11 cellular contexts compared by ENCODE assay signal in genomic region chr3:188051801-188052228, GRCh38.
A peak's percentile ranks its signal among the peaks of the same experiment; 100 is the strongest.
DNase-seq lines count a peak whose midpoint lies in the region; TF ChIP-seq lines count a peak whose summit lies in the region.
"Had no signal": no experiment of that assay in that cellular context is flagged by ENCODE, and none has a peak within 500 bp of the region (broad histone marks: within the 10 kb centered on the region; RNA-seq: fewer than 3 reads in every experiment).

No MANE protein-coding gene starts in this region.

- intact Hi-C loops in head of caudate nucleus (cut with DNase I) (loop anchor here (2.0 to 10.0 kb wide), 3 partner anchors 223 to 897 kb away; partner anchors contain the start of gene BCL6), testis (cut with DNase I; ENCODE audit: low total_unique reads) (loop anchor here (5.0 kb wide), 2 partner anchors 315 to 900 kb away; no protein-coding TSS in a partner anchor)

- 20 to 25% methylated on average over 9 of the region's 9 CpGs for WGBS in testis, 2 donors

- TF ChIP-seq CTCF in testis (IDR thresholded peaks at IDR 0.05) (no peak), GM20000 (IDR thresholded peaks at IDR 0.05; ENCODE audit: extremely low read depth, missing control alignments) (no peak), HFFc6 (IDR thresholded peaks at IDR 0.05) (no peak)

- H3K4me3 Mint-ChIP-seq in HFFc6, result no peak overlapping the region
- H3K4me3 Mint-ChIP-seq: activated naive CD4-positive, alpha-beta T cell treated with anti-CD3 and anti-CD28 coated beads, Interleukin-2, amount 10 ng/mL, durations not matched to agents 7 days and 5 days had no signal

- no peaks in the 10 kb centered on the region for H3K9me3 Mint-ChIP-seq in HFFc6
- H3K9me3 Mint-ChIP-seq: activated naive CD4-positive, alpha-beta T cell treated with anti-CD3 and anti-CD28 coated beads, Interleukin-2, amount 10 ng/mL, durations not matched to agents 7 days and 5 days had no signal

- TF ChIP-seq POLR2A in testis (IDR thresholded peaks at IDR 0.05), result no peak

- H3K36me3 Mint-ChIP-seq in HFFc6 (ENCODE audit: low read depth), result no peaks in the 10 kb centered on the region
- H3K36me3 Mint-ChIP-seq: activated naive CD4-positive, alpha-beta T cell treated with anti-CD3 and anti-CD28 coated beads, Interleukin-2, amount 10 ng/mL, durations not matched to agents 7 days and 5 days had no signal

- DNase-seq in anterior cingulate cortex (lab: John Stamatoyannopoulos, UW), result peak in 42 of 58 donors; percentile 47 to 91 (median 80)
- DNase-seq in head of caudate nucleus, result peak in 40 of 42 donors; percentile 50 to 90 (median 77)
- peak; percentile 79 for DNase-seq in testis
- no peak for DNase-seq in GM20000 (ENCODE audit: low spot score)
- DNase-seq in SKM-1 treated with dmso at 0.1 percent for 144 hours (lab: John Stamatoyannopoulos, UW; ENCODE audit: unreplicated experiment), result no peak
- no peak for DNase-seq in amniotic stem cell (lab: John Stamatoyannopoulos, UW)
- no peak for DNase-seq in HFFc6
- DNase-seq: activated CD4-positive, alpha-beta T cell treated with anti-CD3 and anti-CD28 coated beads for 4 hours; activated naive CD4-positive, alpha-beta T cell treated with anti-CD3 and anti-CD28 coated beads, Interleukin-2, amount 10 ng/mL, durations not matched to agents 7 days and 5 days; NCI-H1930 had no signal

- H3K36me3 ChIP-seq in muscle layer of duodenum (ENCODE audit: control insufficient read depth in 1 of 2, insufficient read depth in 2 of 2, low read length in 2 of 2), result no peaks in the 10 kb centered on the region
- no peaks in the 10 kb centered on the region for H3K36me3 ChIP-seq in testis (ENCODE audit: low read depth, missing control alignments)

- peaks cover 44% of the 10 kb centered on the region for H3K4me1 Mint-ChIP-seq in HFFc6 (ENCODE audit: low read depth)

- H3K27ac ChIP-seq in muscle layer of duodenum (ENCODE audit: low read length) (peak overlapping the region; percentile 35), testis (peak overlapping the region; percentile 84 to 89)

- H3K4me3 ChIP-seq in muscle layer of duodenum (ENCODE audit: low read depth in 1 of 2, low read length in 2 of 2) (peak overlapping the region in 1 of 2 donors; percentile 16), testis (no peak overlapping the region)

- H3K27me3 Mint-ChIP-seq in HFFc6 (ENCODE audit: insufficient read depth), result no peaks in the 10 kb centered on the region

- H3K27ac Mint-ChIP-seq in HFFc6, result no peak overlapping the region
- H3K27ac Mint-ChIP-seq: activated naive CD4-positive, alpha-beta T cell treated with anti-CD3 and anti-CD28 coated beads, Interleukin-2, amount 10 ng/mL, durations not matched to agents 7 days and 5 days had no signal

- peaks cover 16 to 20% of the 10 kb centered on the region in 2 donors for H3K4me1 ChIP-seq in muscle layer of duodenum (ENCODE audit: control insufficient read depth in 1 of 2, insufficient read depth in 2 of 2, low read length in 2 of 2)
- peaks cover 36% of the 10 kb centered on the region for H3K4me1 ChIP-seq in testis

- H3K27me3 ChIP-seq in muscle layer of duodenum (ENCODE audit: low read depth, low read length) (no peaks in the 10 kb centered on the region), testis (no peaks in the 10 kb centered on the region)

- H3K9me3 ChIP-seq in muscle layer of duodenum (ENCODE audit: control insufficient read depth in 1 of 2, low read length in 2 of 2), result no peaks in the 10 kb centered on the region
- H3K9me3 ChIP-seq in testis, result no peaks in the 10 kb centered on the region

Comparison
In these comparisons a context has a peak if more than half of its experiments do, and no peak if none do; other contexts are left out.
1. DNase-seq: peak in anterior cingulate cortex (42 of 58), head of caudate nucleus (40 of 42) and testis (single experiment); none in GM20000 (single experiment), SKM-1 treated with dmso at 0.1 percent for 144 hours (single experiment), amniotic stem cell (single experiment) and HFFc6 (single experiment).